9 cellular contexts compared by ENCODE assay signal in genomic region chr1:100536031-100536430, GRCh38.
DNase-seq lines count a peak whose midpoint lies in the region; ATAC-seq lines count a peak whose summit lies in the region.
"Had no signal": no experiment of that assay in that cellular context is flagged by ENCODE, and none has a peak within 500 bp of the region (broad histone marks: within the 10 kb centered on the region; RNA-seq: fewer than 3 reads in every experiment).

No MANE protein-coding gene starts in this region.

- ATAC-seq in GM18517 (IDR thresholded peaks at IDR 0.05; ENCODE audit: unreplicated experiment) (peak; percentile 95), GM21381 (IDR thresholded peaks at IDR 0.05; ENCODE audit: unreplicated experiment) (peak; percentile 80), HG03064 (IDR thresholded peaks at IDR 0.05; ENCODE audit: low read depth, unreplicated experiment) (peak; percentile 90)

- DNase-seq in NOMO-1 treated with dmso at 0.1 percent for 144 hours (lab: John Stamatoyannopoulos, UW; ENCODE audit: unreplicated experiment) (peak; percentile 28), Kasumi-1 (lab: John Stamatoyannopoulos, UW) (no peak), NCI-H1417 (lab: John Stamatoyannopoulos, UW) (no peak), DMS53 (lab: John Stamatoyannopoulos, UW) (no peak)
- DNase-seq in NK-92 treated with Interleukin-12 subunit alpha and Interleukin-12 subunit beta, amount 100 ng/mL, for 24 hours (lab: John Stamatoyannopoulos, UW) = no peak
- DNase-seq: NCI-H1105 had no signal
